In genomic region chr18:31860488-31860887, GRCh38 we compare ENCODE assay signal across 15 cellular contexts.
DNase-seq lines count a peak whose midpoint lies in the region; ATAC-seq, FAIRE-seq and TF ChIP-seq lines count a peak whose summit lies in the region.
"Had no signal": no experiment of that assay in that cellular context is flagged by ENCODE, and none has a peak within 500 bp of the region (broad histone marks: within the 10 kb centered on the region; RNA-seq: fewer than 3 reads in every experiment).

No MANE protein-coding gene starts in this region.

- H3K27ac ChIP-seq in SK-N-MC, result peak overlapping the region; percentile 18; the same call in 1 of the 2 replicates
- H3K27ac ChIP-seq: A549, BLaER1, GM23248, HL-60 had no signal

- FAIRE-seq in A204.1 (lab: Jason Lieb, UNC) (peak; percentile 40), D721Med (lab: Jason Lieb, UNC) (peak; percentile 78)
- FAIRE-seq: A549 had no signal

- TF ChIP-seq CTCF in D721Med (IDR thresholded peaks at IDR 0.05; ENCODE audit: insufficient read depth, missing control alignments), result no peak

- peaks cover 33% of the 10 kb centered on the region for H3K36me3 ChIP-seq in SK-N-MC (ENCODE audit: insufficient read depth, low read length)

- H3K4me3 ChIP-seq in SK-N-MC, result no peak overlapping the region
- H3K4me3 ChIP-seq: A549, BLaER1, GM23248, HAP-1 had no signal

- H3K9ac ChIP-seq in SK-N-MC (ENCODE audit: insufficient read length), result no peak overlapping the region
- H3K9ac ChIP-seq: BLaER1, GM23248 had no signal

- DNase-seq in D721Med (ENCODE audit: insufficient read length, low spot score), result no peak
- DNase-seq in SK-N-MC (ENCODE audit: low read depth, low spot score), result no peak
- peak; percentile 3 for DNase-seq in fibroblast of peridontal ligament (ENCODE audit: extremely low read depth)
- DNase-seq in NCI-H446 (lab: John Stamatoyannopoulos, UW), result no peak
- no peak for DNase-seq in NK-92 treated with Interleukin-12 subunit alpha and Interleukin-12 subunit beta, amount 100 ng/mL, for 24 hours (lab: John Stamatoyannopoulos, UW)
- DNase-seq: CD4-positive, alpha-beta memory T cell; DMS79 treated with DMSO at 0.1 percent for 48 hours; GF-D8; GM23248 had no signal

- ATAC-seq in GM21723 (IDR thresholded peaks at IDR 0.05; ENCODE audit: unreplicated experiment), result no peak
- ATAC-seq: A549 had no signal

- H3K9me3 ChIP-seq in SK-N-MC (ENCODE audit: low read depth, low read length), result no peaks in the 10 kb centered on the region
- H3K9me3 ChIP-seq: A549, BLaER1, HAP-1 had no signal
